Comparison of ENCODE assay signal across 8 cellular contexts in genomic region chr6:78365473-78365872, GRCh38.
"Had no signal": no experiment of that assay in that cellular context is flagged by ENCODE, and none has a peak within 500 bp of the region (broad histone marks: within the 10 kb centered on the region; RNA-seq: fewer than 3 reads in every experiment).

No MANE protein-coding gene starts in this region.

- H3K27ac Mint-ChIP-seq: GM23338, HFFc6, IgD-negative memory B cell had no signal

- H3K27ac ChIP-seq: HL-60 had no signal

- H3K4me1 Mint-ChIP-seq: GM23338, IgD-negative memory B cell had no signal

- H3K4me3 Mint-ChIP-seq: GM23338, HFFc6, IgD-negative memory B cell had no signal

- DNase-seq: H7, HFFc6, KG1 had no signal

- H3K9me3 ChIP-seq: HAP-1 had no signal

- H3K27me3 Mint-ChIP-seq: IgD-negative memory B cell had no signal

- H3K4me1 ChIP-seq: HAP-1 had no signal

- H3K4me2 ChIP-seq: GM23338 had no signal

- H3K9me3 Mint-ChIP-seq: GM23338 had no signal

- H3K36me3 ChIP-seq: HAP-1 had no signal

- ATAC-seq: GM23338, HCT116 had no signal

- H2AFZ ChIP-seq: GM23338 had no signal

- H3K4me3 ChIP-seq: GM23338, HAP-1 had no signal

- H3K36me3 Mint-ChIP-seq: IgD-negative memory B cell had no signal
